In the genomic region with DNA sequence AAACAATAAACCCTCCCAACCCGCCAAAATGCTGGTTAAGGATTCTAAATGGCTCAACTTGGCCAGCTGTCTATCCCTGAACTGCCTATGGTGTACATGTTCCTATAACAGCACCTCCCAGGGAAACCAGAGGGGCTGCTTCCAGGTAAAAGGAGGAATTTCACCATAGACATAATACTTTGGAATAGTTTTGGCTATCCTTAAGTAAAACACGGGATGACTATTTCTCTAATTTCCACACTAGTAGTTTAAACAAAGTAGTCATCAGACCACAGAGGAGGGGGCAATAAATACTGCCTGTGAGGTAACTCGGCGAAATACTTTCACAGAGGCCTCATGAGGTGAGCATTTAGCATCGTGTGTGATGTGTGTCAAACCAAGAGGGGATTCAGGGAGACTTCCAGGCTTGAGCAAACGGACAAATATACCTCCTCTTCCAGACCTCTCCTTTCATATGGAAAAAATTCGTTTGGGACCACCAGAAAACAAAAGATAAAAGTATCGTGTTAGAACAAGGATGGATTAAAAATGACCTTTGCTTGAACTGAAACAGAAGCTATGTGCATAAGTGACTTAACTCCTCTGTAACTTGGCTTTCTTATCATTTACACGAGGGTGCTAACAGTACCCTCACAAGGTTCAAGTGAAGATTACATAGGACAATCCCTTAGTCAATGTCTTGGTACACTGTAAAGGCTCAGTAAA, we compare ENCODE assay signal across 8 cellular contexts. TPM values are rescaled to one million over a fixed set of nuclear protein-coding genes. Genes with fewer than 3 reads are reported as not detected.
DNase-seq lines count a peak whose midpoint lies in the region; ATAC-seq and TF ChIP-seq lines count a peak whose summit lies in the region.

No MANE protein-coding gene starts in this region.

- DNase-seq in GM12865 (ENCODE audit: low read depth) (no peak), RWPE2 (ENCODE audit: low spot score) (no peak), esophagus muscularis mucosa (ENCODE audit: extremely low spot score) (no peak), retina (peak; percentile 11), GOT3 (lab: John Stamatoyannopoulos, UW) (no peak), GM10266 (ENCODE audit: extremely low spot score) (no peak), CD1c-positive myeloid dendritic cell (ENCODE audit: extremely low spot score) (no peak), NCI-H774 (lab: John Stamatoyannopoulos, UW) (no peak)

- TF ChIP-seq CTCF in GM12865 (IDR thresholded peaks at IDR 0.05; ENCODE audit: insufficient read depth, low read depth, low read length, missing control alignments): no peak
- TF ChIP-seq CTCF in RWPE2 (IDR thresholded peaks at IDR 0.05; ENCODE audit: poor library complexity, severe bottlenecking): no peak
- TF ChIP-seq CTCF in esophagus muscularis mucosa (IDR thresholded peaks at IDR 0.05): no peak
- no peak for TF ChIP-seq CTCF in GM10266 (IDR thresholded peaks at IDR 0.05; ENCODE audit: control insufficient read depth, insufficient read depth, low read depth, missing control alignments)

- H3K4me3 ChIP-seq in GM12865 (ENCODE audit: low read depth, low read length) (peak overlapping the region; percentile 97), RWPE2 (ENCODE audit: severe bottlenecking) (peak overlapping the region; percentile 87), esophagus muscularis mucosa (peak overlapping the region; percentile 89 to 100 (median 95))

- H3K36me3 ChIP-seq in RWPE2 (ENCODE audit: low read depth): peaks cover 8% of the 10 kb centered on the region
- H3K36me3 ChIP-seq in esophagus muscularis mucosa: no peaks in the 10 kb centered on the region

- TF ChIP-seq EP300 in esophagus muscularis mucosa (IDR thresholded peaks at IDR 0.05): no peak

- 61% methylated on average over 9 of the region's 9 CpGs for WGBS in esophagus muscularis mucosa

- no peak for TF ChIP-seq POLR2A in esophagus muscularis mucosa (IDR thresholded peaks at IDR 0.05; ENCODE audit: low read depth)

- no peaks in the 10 kb centered on the region for H3K27me3 ChIP-seq in RWPE2 (ENCODE audit: insufficient read depth, poor library complexity, severe bottlenecking)
- peaks cover 0 to 15% (median 0%) of the 10 kb centered on the region in 4 donors for H3K27me3 ChIP-seq in esophagus muscularis mucosa

- H3K27ac ChIP-seq in RWPE2 (ENCODE audit: poor library complexity, severe bottlenecking) (peak overlapping the region; percentile 72), esophagus muscularis mucosa (replicated peaks in 1 of 4) (peak overlapping the region; percentile 95 to 100 (median 97))

- no peak for ATAC-seq in RWPE2 (ENCODE audit: low read depth)

- H3K4me1 ChIP-seq in RWPE2 (ENCODE audit: insufficient read depth, poor library complexity, severe bottlenecking) (peaks cover 13% of the 10 kb centered on the region), esophagus muscularis mucosa (peaks cover 15 to 25% (median 20%) of the 10 kb centered on the region in 4 donors)

- intact Hi-C loops in esophagus muscularis mucosa (cut with DNase I): loop anchor here (5.0 kb wide), 1 partner anchor 175 kb away; the partner anchor contains the start of gene KIZ

- H3K9me3 ChIP-seq in RWPE2 (ENCODE audit: severe bottlenecking) (no peaks in the 10 kb centered on the region), esophagus muscularis mucosa (no peaks in the 10 kb centered on the region)

RNA-seq across cellular contexts. Expression of gene XRN2, which starts 1.0 kb away (rescaled TPM):
- 10 to 100 TPM; 49.0 to 76.9 (median 56.7) TPM for total RNA-seq in esophagus muscularis mucosa
